Comparison of ENCODE assay signal across 20 cellular contexts in the genomic region with DNA sequence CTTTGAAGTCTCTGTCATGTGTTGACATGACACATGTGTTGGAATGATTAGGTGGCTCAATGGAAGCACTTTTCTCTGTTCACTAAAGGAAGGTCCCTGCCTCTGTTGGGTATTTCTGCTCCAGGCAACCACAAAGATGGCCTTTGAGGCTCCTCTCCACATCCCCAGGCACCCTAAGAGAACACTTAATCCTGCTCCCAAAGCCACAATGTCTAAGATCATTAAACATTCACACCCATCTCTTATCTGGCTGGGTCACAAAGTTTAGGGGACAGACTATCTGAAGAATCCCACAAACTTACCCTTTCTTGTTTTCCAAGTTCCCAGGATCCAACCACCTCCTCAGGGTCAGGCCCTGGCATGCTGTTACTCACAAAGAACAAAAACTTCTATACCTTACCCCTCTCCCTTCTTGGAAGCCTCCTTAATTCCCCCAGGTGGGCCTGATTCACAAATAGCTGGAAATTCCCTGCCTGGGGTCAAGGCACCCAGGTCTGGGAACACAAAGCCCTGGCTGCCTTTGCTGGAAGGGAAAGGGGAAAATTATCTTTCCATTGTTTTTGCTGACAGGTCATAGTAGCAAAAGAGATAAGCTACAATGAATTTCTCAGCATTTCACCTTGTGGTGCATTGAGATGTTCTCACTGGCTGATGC.
DNase-seq lines count a peak whose midpoint lies in the region; ATAC-seq and TF ChIP-seq lines count a peak whose summit lies in the region.
"Had no signal": no experiment of that assay in that cellular context is flagged by ENCODE, and none has a peak within 500 bp of the region (broad histone marks: within the 10 kb centered on the region; RNA-seq: fewer than 3 reads in every experiment).

No MANE protein-coding gene starts in this region.

- H3K9me3 Mint-ChIP-seq in HFFc6, result no peaks in the 10 kb centered on the region
- H3K9me3 Mint-ChIP-seq in activated T-helper 17 cell treated with anti-CD3 and anti-CD28 coated beads, Interleukin-2, amount 50 U/mL, for 72 hours, result no peaks in the 10 kb centered on the region
- H3K9me3 Mint-ChIP-seq in stimulated activated effector memory CD8-positive, alpha-beta T cell treated with anti-CD3 and anti-CD28 coated beads, Interleukin-12 subunit alpha, Interleukin-12 subunit beta, amount 100 ng/mL, for 72 hours, result no peaks in the 10 kb centered on the region
- H3K9me3 Mint-ChIP-seq: CD4-positive, CD25-positive, alpha-beta regulatory T cell; GM23338 had no signal

- peak overlapping the region; percentile 96 for H3K27ac Mint-ChIP-seq in HFFc6
- peak overlapping the region; percentile 40 for H3K27ac Mint-ChIP-seq in activated T-helper 17 cell treated with anti-CD3 and anti-CD28 coated beads, Interleukin-2, amount 50 U/mL, for 72 hours
- peak overlapping the region; percentile 51 for H3K27ac Mint-ChIP-seq in stimulated activated effector memory CD8-positive, alpha-beta T cell treated with anti-CD3 and anti-CD28 coated beads, Interleukin-12 subunit alpha, Interleukin-12 subunit beta, amount 100 ng/mL, for 72 hours
- H3K27ac Mint-ChIP-seq: GM23338 had no signal

- no peak overlapping the region for H3K27ac ChIP-seq in foreskin keratinocyte
- no peak overlapping the region for H3K27ac ChIP-seq in testis
- H3K27ac ChIP-seq in thyroid gland, result no peak overlapping the region

- TF ChIP-seq CTCF in HFFc6 (IDR thresholded peaks at IDR 0.05) (no peak), foreskin keratinocyte (conservative IDR thresholded peaks at IDR 0.05) (no peak), testis (IDR thresholded peaks at IDR 0.05) (no peak), thyroid gland (IDR thresholded peaks at IDR 0.05) (no peak)

- DNase-seq in HFFc6 (no peak), foreskin keratinocyte (peak; percentile 53 to 58), testis (no peak), thyroid gland (no peak), DMS114 treated with DMSO at 0.1 percent for 48 hours (lab: John Stamatoyannopoulos, UW; ENCODE audit: unreplicated experiment) (no peak)
- no peak for DNase-seq in stimulated activated effector memory CD8-positive, alpha-beta T cell treated with anti-CD3 and anti-CD28 coated beads, Interleukin-12 subunit alpha, Interleukin-12 subunit beta, amount 100 ng/mL, for 72 hours (ENCODE audit: low spot score in 2 of 2)
- DNase-seq: COR-L47, DMS 273 treated with DMSO at 0.1 percent for 48 hours, DND-41, HCEC 1CT, Kasumi-1, NCI-H187, NCI-H446 treated with DMSO at 0.1 percent for 48 hours, NCI-H526 treated with DMSO at 0.1 percent for 48 hours, OCI-M1 had no signal

- ATAC-seq in activated T-helper 17 cell treated with anti-CD3 and anti-CD28 coated beads, Interleukin-2, amount 50 U/mL, for 72 hours (replicated peaks), result no peak
- ATAC-seq in foreskin keratinocyte, result peak; percentile 61
- no peak for ATAC-seq in stimulated activated effector memory CD8-positive, alpha-beta T cell treated with anti-CD3 and anti-CD28 coated beads, Interleukin-12 subunit alpha, Interleukin-12 subunit beta, amount 100 ng/mL, for 72 hours
- ATAC-seq: GM12878, GM23338, Right ventricle myocardium inferior had no signal

- intact Hi-C loops in testis (cut with DNase I; ENCODE audit: low total_unique reads) (no loop called here), thyroid gland (cut with DNase I) (no loop called here)

- peaks cover 8% of the 10 kb centered on the region; the same call in 1 of the 2 replicates for H3K36me3 Mint-ChIP-seq in HFFc6 (ENCODE audit: low read depth)
- no peaks in the 10 kb centered on the region for H3K36me3 Mint-ChIP-seq in activated T-helper 17 cell treated with anti-CD3 and anti-CD28 coated beads, Interleukin-2, amount 50 U/mL, for 72 hours (ENCODE audit: low read depth)
- no peaks in the 10 kb centered on the region for H3K36me3 Mint-ChIP-seq in stimulated activated effector memory CD8-positive, alpha-beta T cell treated with anti-CD3 and anti-CD28 coated beads, Interleukin-12 subunit alpha, Interleukin-12 subunit beta, amount 100 ng/mL, for 72 hours
- H3K36me3 Mint-ChIP-seq: CD4-positive, CD25-positive, alpha-beta regulatory T cell had no signal

- H3K4me3 Mint-ChIP-seq in HFFc6, result no peak overlapping the region
- no peak overlapping the region for H3K4me3 Mint-ChIP-seq in activated T-helper 17 cell treated with anti-CD3 and anti-CD28 coated beads, Interleukin-2, amount 50 U/mL, for 72 hours
- no peak overlapping the region for H3K4me3 Mint-ChIP-seq in stimulated activated effector memory CD8-positive, alpha-beta T cell treated with anti-CD3 and anti-CD28 coated beads, Interleukin-12 subunit alpha, Interleukin-12 subunit beta, amount 100 ng/mL, for 72 hours
- H3K4me3 Mint-ChIP-seq: CD4-positive, CD25-positive, alpha-beta regulatory T cell; GM23338 had no signal

- peaks cover 56% of the 10 kb centered on the region for H3K4me1 Mint-ChIP-seq in HFFc6 (ENCODE audit: low read depth)
- H3K4me1 Mint-ChIP-seq in activated T-helper 17 cell treated with anti-CD3 and anti-CD28 coated beads, Interleukin-2, amount 50 U/mL, for 72 hours, result peaks cover 10% of the 10 kb centered on the region
- peaks cover 29% of the 10 kb centered on the region for H3K4me1 Mint-ChIP-seq in stimulated activated effector memory CD8-positive, alpha-beta T cell treated with anti-CD3 and anti-CD28 coated beads, Interleukin-12 subunit alpha, Interleukin-12 subunit beta, amount 100 ng/mL, for 72 hours
- H3K4me1 Mint-ChIP-seq: GM23338 had no signal

- no peaks in the 10 kb centered on the region for H3K36me3 ChIP-seq in testis (ENCODE audit: low read depth, missing control alignments)
- H3K36me3 ChIP-seq in thyroid gland, result no peaks in the 10 kb centered on the region

- TF ChIP-seq POLR2A in testis (IDR thresholded peaks at IDR 0.05) (no peak), thyroid gland (IDR thresholded peaks at IDR 0.05) (no peak)

- H3K4me3 ChIP-seq in testis (no peak overlapping the region), thyroid gland (replicated peaks in 1 of 3) (no peak overlapping the region)
- H3K4me3 ChIP-seq: GM12878, GM23338 had no signal

- H3K27me3 Mint-ChIP-seq in HFFc6 (ENCODE audit: insufficient read depth), result no peaks in the 10 kb centered on the region; the same call in 1 of the 2 replicates
- H3K27me3 Mint-ChIP-seq in activated T-helper 17 cell treated with anti-CD3 and anti-CD28 coated beads, Interleukin-2, amount 50 U/mL, for 72 hours, result peaks cover 4% of the 10 kb centered on the region

- H3K9me3 ChIP-seq in testis, result no peaks in the 10 kb centered on the region
- H3K9me3 ChIP-seq in thyroid gland, result no peaks in the 10 kb centered on the region

- H3K4me1 ChIP-seq in foreskin keratinocyte, result peaks cover 7% of the 10 kb centered on the region
- no peaks in the 10 kb centered on the region for H3K4me1 ChIP-seq in testis
- H3K4me1 ChIP-seq in thyroid gland, result peaks cover 0 to 9% of the 10 kb centered on the region in 2 donors

- H3K27me3 ChIP-seq in foreskin keratinocyte (no peaks in the 10 kb centered on the region), testis (no peaks in the 10 kb centered on the region), thyroid gland (no peaks in the 10 kb centered on the region)

Comparison
In these comparisons a context has a peak if more than half of its experiments do, and no peak if none do; other contexts are left out.
1. DNase-seq: peak in foreskin keratinocyte (2 of 2); none in HFFc6 (single experiment), stimulated activated effector memory CD8-positive, alpha-beta T cell treated with anti-CD3 and anti-CD28 coated beads, Interleukin-12 subunit alpha, Interleukin-12 subunit beta, amount 100 ng/mL, for 72 hours (0 of 2), testis (single experiment), thyroid gland (0 of 2) and DMS114 treated with DMSO at 0.1 percent for 48 hours (single experiment).
2. H3K27ac Mint-ChIP-seq: peak in every context shown above with its lines; median percentile 96 in HFFc6; 51 in stimulated activated effector memory CD8-positive, alpha-beta T cell treated with anti-CD3 and anti-CD28 coated beads, Interleukin-12 subunit alpha, Interleukin-12 subunit beta, amount 100 ng/mL, for 72 hours; 40 in activated T-helper 17 cell treated with anti-CD3 and anti-CD28 coated beads, Interleukin-2, amount 50 U/mL, for 72 hours.